In the genomic region with DNA sequence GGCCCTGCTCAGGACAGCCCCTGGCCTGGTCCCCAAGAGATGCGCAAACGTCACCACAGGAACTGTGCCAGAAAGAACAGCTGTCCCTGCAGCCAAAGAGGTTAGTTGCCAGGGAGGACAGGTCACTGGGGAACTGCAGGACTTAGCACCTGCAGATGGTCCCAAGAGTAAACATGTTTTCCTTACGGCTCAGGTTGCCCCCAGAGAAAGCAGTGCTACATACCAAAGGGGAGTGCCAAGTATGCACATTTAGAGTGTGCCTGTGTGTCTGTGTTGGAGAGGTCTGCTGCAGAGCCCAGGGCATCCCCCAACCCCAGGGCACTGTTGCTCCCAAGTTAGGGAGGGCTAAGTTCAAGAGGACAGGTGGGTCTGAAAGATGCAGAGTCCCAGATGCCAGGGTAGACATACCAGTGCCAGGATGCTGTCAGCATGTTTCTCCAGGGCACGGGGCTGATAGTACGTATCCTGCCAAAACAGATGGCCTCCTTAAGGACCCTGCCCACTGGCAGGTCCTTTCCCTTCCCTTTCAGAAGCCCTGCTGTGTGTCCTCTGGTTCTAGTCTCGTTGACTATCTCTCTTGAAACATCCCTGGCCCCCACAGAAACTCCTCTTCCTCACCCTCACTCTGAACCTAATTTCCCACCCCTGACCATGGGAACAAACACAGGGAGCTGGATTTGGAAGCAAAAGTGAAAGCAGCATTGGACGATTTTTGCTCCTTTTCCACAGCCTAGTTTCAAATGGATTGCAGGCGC, we compare ENCODE assay signal across 8 cellular contexts. TPM values are rescaled to one million over a fixed set of nuclear protein-coding genes. Genes with fewer than 3 reads are reported as not detected.
A peak's percentile ranks its signal among the peaks of the same experiment; 100 is the strongest.
DNase-seq lines count a peak whose midpoint lies in the region; ATAC-seq and TF ChIP-seq lines count a peak whose summit lies in the region.

No MANE protein-coding gene starts in this region.

- H3K27me3 ChIP-seq in testis, result no peaks in the 10 kb centered on the region

- no peaks in the 10 kb centered on the region for H3K36me3 ChIP-seq in testis (ENCODE audit: low read depth, missing control alignments)

- no peak for TF ChIP-seq CTCF in testis (IDR thresholded peaks at IDR 0.05)

- H3K9me3 ChIP-seq in testis, result no peaks in the 10 kb centered on the region

- 16 to 23% methylated on average over 7 to 8 of the region's 8 CpGs for WGBS in testis, 2 donors

- peak; percentile 5 for ATAC-seq in left colon

- no peak for TF ChIP-seq POLR2A in testis (IDR thresholded peaks at IDR 0.05)

- peak overlapping the region; percentile 82 to 97 for H3K27ac ChIP-seq in testis

- peaks cover 10% of the 10 kb centered on the region for H3K4me1 ChIP-seq in testis

- peak; percentile 39 for DNase-seq in COLO668 (lab: John Stamatoyannopoulos, UW; ENCODE audit: unreplicated experiment)
- DNase-seq in NCI-H1105 (lab: John Stamatoyannopoulos, UW), result peak; percentile 22
- DNase-seq in astrocyte of the hippocampus (ENCODE audit: low read depth, low spot score), result peak; percentile 41
- DNase-seq in left colon, result peak in 1 of 2 donors; percentile 33
- no peak for DNase-seq in testis
- no peak for DNase-seq in SKM-1 treated with dmso at 0.1 percent for 144 hours (lab: John Stamatoyannopoulos, UW; ENCODE audit: unreplicated experiment)
- DNase-seq in NOMO-1 treated with DMSO at 0.1 percent for 48 hours (lab: John Stamatoyannopoulos, UW; ENCODE audit: unreplicated experiment), result no peak
- no peak for DNase-seq in activated gamma-delta T cell (lab: John Stamatoyannopoulos, UW)

- intact Hi-C loops in left colon (cut with DNase I, micrococcal nuclease) (no loop called here), testis (cut with DNase I; ENCODE audit: low total_unique reads) (no loop called here)

- H3K4me3 ChIP-seq in testis, result peak overlapping the region; percentile 82 to 85

RNA-seq across cellular contexts. Expression of gene ABHD16A, which starts 1.3 kb away (rescaled TPM):
- total RNA-seq in left colon (10 to 100 TPM; 51.5 to 53.9 TPM), testis (10 to 100 TPM; 77.0 to 85.9 TPM)
- polyA plus RNA-seq in testis (ENCODE audit: insufficient read depth, low read depth, low replicate concordance), result 108 TPM

RNA-seq across cellular contexts. Expression of gene LY6G6F, which starts 4.8 kb away (rescaled TPM):
- total RNA-seq in left colon (not detected), testis (not detected)
- 0.41 TPM for polyA plus RNA-seq in testis (ENCODE audit: insufficient read depth, low read depth, low replicate concordance)

RNA-seq across cellular contexts. Expression of gene LY6G6D, which starts 13.3 kb away (rescaled TPM):
- total RNA-seq in left colon (not detected), testis (not detected)
- not detected for polyA plus RNA-seq in testis (ENCODE audit: insufficient read depth, low read depth, low replicate concordance)

RNA-seq across cellular contexts. Expression of gene LY6G6C, which starts 19.7 kb away (rescaled TPM):
- total RNA-seq in left colon (not detected), testis (under 1 TPM in 1 of 2 donors, not detected in 1; 0.39 TPM)
- 1.4 TPM for polyA plus RNA-seq in testis (ENCODE audit: insufficient read depth, low read depth, low replicate concordance)

RNA-seq across cellular contexts. Expression of gene LY6G5C, which starts 21.0 kb away (rescaled TPM):
- 1 to 10 TPM; 1.6 to 2.5 TPM for total RNA-seq in left colon
- 10 to 100 TPM in 1 of 2 donors, 1 to 10 TPM in 1; 8.7 to 18.3 TPM for total RNA-seq in testis
- polyA plus RNA-seq in testis (ENCODE audit: insufficient read depth, low read depth, low replicate concordance), result 14.0 TPM

Comparison
In these comparisons a context has a peak if more than half of its experiments do, and no peak if none do; other contexts are left out.
1. DNase-seq: peak in COLO668 (single experiment), NCI-H1105 (single experiment) and astrocyte of the hippocampus (single experiment); none in testis (single experiment), SKM-1 treated with dmso at 0.1 percent for 144 hours (single experiment), NOMO-1 treated with DMSO at 0.1 percent for 48 hours (single experiment) and activated gamma-delta T cell (single experiment).